29 cellular contexts compared by ENCODE assay signal in the genomic region with DNA sequence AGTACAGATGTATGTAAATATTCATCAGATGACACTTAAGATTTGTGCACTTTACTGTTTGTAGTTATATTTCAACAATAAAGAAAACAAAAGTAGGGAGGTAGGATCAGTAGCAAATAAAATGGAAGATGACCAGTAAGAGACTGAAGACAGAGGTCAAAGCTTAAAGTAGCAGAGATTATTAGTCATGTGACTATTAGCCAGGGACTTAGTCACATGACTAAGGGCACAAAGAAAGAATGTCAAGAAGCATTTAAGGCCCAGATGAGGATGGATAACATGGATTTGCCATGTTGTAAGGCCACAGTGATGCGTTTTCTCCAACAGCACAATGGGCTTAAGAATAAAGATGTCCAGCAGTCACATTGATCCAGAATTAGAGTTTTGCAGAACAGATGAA.
"Had no signal": no experiment of that assay in that cellular context is flagged by ENCODE, and none has a peak within 500 bp of the region (broad histone marks: within the 10 kb centered on the region; RNA-seq: fewer than 3 reads in every experiment).

No MANE protein-coding gene starts in this region.

- ATAC-seq: naive thymus-derived CD8-positive, alpha-beta T cell; natural killer cell treated with Interleukin-12 subunit alpha and Interleukin-12 subunit beta and Interleukin-15 and Interleukin-18, amount 100 ng/mL, for 72 hours; pancreas; psoas muscle; right cardiac atrium; sciatic nerve; stimulated activated effector memory CD8-positive, alpha-beta T cell treated with anti-CD3 and anti-CD28 coated beads, Interleukin-12 subunit alpha, Interleukin-12 subunit beta, amount 100 ng/mL, for 72 hours; stimulated activated naive B cell treated with anti-CD40 and anti-IgM and Interleukin-4, amounts not matched to agents 10 μg/mL and 1 μg/mL and 100 μg/mL, for 72 hours had no signal

- H3K4me3 ChIP-seq: pancreas, psoas muscle, skin epidermis, smooth muscle cell, spleen, stomach, thoracic aorta, thyroid gland, tibial nerve, upper lobe of left lung, vagina had no signal

- H3K27ac Mint-ChIP-seq: naive B cell; naive thymus-derived CD8-positive, alpha-beta T cell; natural killer cell treated with Interleukin-12 subunit alpha and Interleukin-12 subunit beta and Interleukin-15 and Interleukin-18, amount 100 ng/mL, for 72 hours; nephron progenitor cell; progenitor cell of endocrine pancreas; stimulated activated effector memory CD8-positive, alpha-beta T cell treated with anti-CD3 and anti-CD28 coated beads, Interleukin-12 subunit alpha, Interleukin-12 subunit beta, amount 100 ng/mL, for 72 hours; stimulated activated naive B cell treated with anti-CD40 and anti-IgM and Interleukin-4, amounts not matched to agents 10 μg/mL and 1 μg/mL and 100 μg/mL, for 72 hours had no signal

- FAIRE-seq: pancreas, urothelium cell line had no signal

- H3K4me3 Mint-ChIP-seq: naive B cell; naive thymus-derived CD8-positive, alpha-beta T cell; natural killer cell treated with Interleukin-12 subunit alpha and Interleukin-12 subunit beta and Interleukin-15 and Interleukin-18, amount 100 ng/mL, for 72 hours; nephron progenitor cell; neural crest cell; stimulated activated effector memory CD8-positive, alpha-beta T cell treated with anti-CD3 and anti-CD28 coated beads, Interleukin-12 subunit alpha, Interleukin-12 subunit beta, amount 100 ng/mL, for 72 hours; stimulated activated naive B cell treated with anti-CD40 and anti-IgM and Interleukin-4, amounts not matched to agents 10 μg/mL and 1 μg/mL and 100 μg/mL, for 72 hours had no signal

- H3K9me3 ChIP-seq: neutrophil, pancreas, psoas muscle, thoracic aorta, thyroid gland, tibial nerve, vagina had no signal

- H3K4me2 ChIP-seq: smooth muscle cell had no signal

- H3K27me3 ChIP-seq: thyroid gland, upper lobe of left lung, vagina had no signal

- H3K36me3 ChIP-seq: neutrophil, pancreas, spleen, stomach, thoracic aorta, thyroid gland, tibial nerve, upper lobe of left lung, vagina had no signal

- H3K4me1 ChIP-seq: pancreas, psoas muscle had no signal

- H3K36me3 Mint-ChIP-seq: natural killer cell treated with Interleukin-12 subunit alpha and Interleukin-12 subunit beta and Interleukin-15 and Interleukin-18, amount 100 ng/mL, for 72 hours had no signal

- H3K9me3 Mint-ChIP-seq: natural killer cell treated with Interleukin-12 subunit alpha and Interleukin-12 subunit beta and Interleukin-15 and Interleukin-18, amount 100 ng/mL, for 72 hours; stimulated activated effector memory CD8-positive, alpha-beta T cell treated with anti-CD3 and anti-CD28 coated beads, Interleukin-12 subunit alpha, Interleukin-12 subunit beta, amount 100 ng/mL, for 72 hours had no signal

- H3K27ac ChIP-seq: neutrophil, pancreas, psoas muscle, skin epidermis, spleen, stomach, thoracic aorta, thyroid gland, tibial nerve, upper lobe of left lung, vagina had no signal

- DNase-seq: naive B cell; naive thymus-derived CD8-positive, alpha-beta T cell; nephron progenitor cell; nucleus accumbens; pancreas; psoas muscle; right cardiac atrium; spleen; stimulated activated CD4-positive, alpha-beta T cell treated with anti-CD3 and anti-CD28 coated beads, Interleukin-12 subunit alpha, Interleukin-12 subunit beta, amount 100 ng/mL, for 4 hours; stimulated activated CD4-positive, alpha-beta T cell treated with anti-CD3 and anti-CD28 coated beads, Interleukin-2, amount 100 ng/mL, for 24 hours; stimulated activated CD4-positive, alpha-beta T cell treated with anti-CD3 and anti-CD28 coated beads, Interleukin-2, amount 100 ng/mL, for 48 hours; stimulated activated CD4-positive, alpha-beta T cell treated with anti-CD3 and anti-CD28 coated beads, Interleukin-4, amount 100 ng/mL, for 24 hours; stimulated activated naive B cell treated with anti-CD40 and anti-IgM and Interleukin-4, amounts not matched to agents 10 μg/mL and 1 μg/mL and 100 μg/mL, for 72 hours; stimulated activated naive CD4-positive, alpha-beta T cell treated with Interleukin-2 at 50 U/mL for 16 hours; stomach; thyroid gland; upper lobe of left lung had no signal
